In the genomic region with DNA sequence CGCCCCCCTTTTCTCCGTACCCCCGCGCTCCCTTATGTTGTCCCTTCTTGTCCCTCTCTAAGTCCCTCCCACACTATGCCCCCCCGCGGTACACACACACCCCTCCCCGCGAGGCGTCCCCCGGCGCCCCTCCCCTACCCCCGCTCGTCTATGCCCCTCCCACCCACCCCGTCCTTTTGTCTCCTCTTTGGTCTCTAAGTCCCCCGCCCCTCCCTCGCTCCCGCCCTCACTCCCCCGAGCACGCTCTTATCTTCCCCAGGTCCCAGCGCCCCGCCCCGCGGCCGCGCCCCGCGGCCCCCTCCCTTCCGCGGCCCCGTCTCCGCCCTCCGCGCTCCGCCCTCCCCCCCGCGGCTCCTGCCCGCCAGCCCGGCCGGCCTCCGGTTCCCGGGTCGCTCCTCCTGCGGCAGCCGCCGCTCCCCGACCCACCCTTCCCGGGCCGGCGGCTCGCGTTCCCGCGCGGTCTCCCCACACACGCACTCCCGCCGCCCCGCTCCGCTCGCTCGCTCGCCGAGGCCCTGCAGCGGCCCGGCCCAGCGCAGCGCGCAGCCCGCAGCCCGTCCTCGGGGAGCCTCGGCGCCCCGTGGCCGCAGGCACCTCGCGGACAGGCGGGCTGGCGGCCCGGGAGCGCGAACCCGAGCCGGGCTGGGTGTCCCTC, we compare ENCODE assay signal across 8 cellular contexts. TPM values are rescaled to one million over a fixed set of nuclear protein-coding genes. Genes with fewer than 3 reads are reported as not detected.
DNase-seq lines count a peak whose midpoint lies in the region; ATAC-seq and TF ChIP-seq lines count a peak whose summit lies in the region.

No MANE protein-coding gene starts in this region.

- intact Hi-C loops in CD14-positive monocyte (cut with micrococcal nuclease): loop anchor here (2.0 kb wide), 1 partner anchor 49 kb away; no protein-coding TSS in a partner anchor

- TF ChIP-seq CTCF in CD14-positive monocyte (IDR thresholded peaks at IDR 0.05) (no peak), gastroesophageal sphincter (IDR thresholded peaks at IDR 0.05) (no peak), neutrophil (IDR thresholded peaks at IDR 0.05) (no peak)

- H3K4me3 Mint-ChIP-seq in CD14-positive monocyte: peak overlapping the region; percentile 78 to 84

- no peaks in the 10 kb centered on the region; the same call in 1 of the 2 replicates for H3K36me3 ChIP-seq in SJCRH30
- peaks cover 0 to 7% of the 10 kb centered on the region in 2 donors for H3K36me3 ChIP-seq in gastroesophageal sphincter
- no peaks in the 10 kb centered on the region for H3K36me3 ChIP-seq in neutrophil

- H3K4me3 ChIP-seq in SJCRH30 (peak overlapping the region; percentile 73), gastroesophageal sphincter (peak overlapping the region; percentile 64 to 83), neutrophil (ENCODE audit: low read depth in 1 of 2, low read length in 1 of 2) (peak overlapping the region; percentile 68 to 73)

- H3K27ac ChIP-seq in SJCRH30: peak overlapping the region; percentile 86
- H3K27ac ChIP-seq in gastroesophageal sphincter: peak overlapping the region; percentile 83 to 92 (median 90)
- H3K27ac ChIP-seq in neutrophil: peak overlapping the region; percentile 93

- no peaks in the 10 kb centered on the region for H3K9me3 ChIP-seq in SJCRH30 (replicated peaks)
- H3K9me3 ChIP-seq in gastroesophageal sphincter: no peaks in the 10 kb centered on the region
- no peaks in the 10 kb centered on the region for H3K9me3 ChIP-seq in neutrophil

- H3K4me1 ChIP-seq in SJCRH30 (no peaks in the 10 kb centered on the region), gastroesophageal sphincter (no peaks in the 10 kb centered on the region), neutrophil (ENCODE audit: control insufficient read depth in 1 of 2, insufficient read depth in 1 of 2, low read depth in 1 of 2, low read length in 1 of 2) (peaks cover 14 to 16% of the 10 kb centered on the region in 2 experiments)

- peaks cover 16 to 18% (median 16%) of the 10 kb centered on the region in 3 donors for H3K27me3 Mint-ChIP-seq in CD14-positive monocyte (ENCODE audit: low read depth in 3 of 3)

- peaks cover 10 to 11% of the 10 kb centered on the region in 2 donors for H3K36me3 Mint-ChIP-seq in CD14-positive monocyte

- peak; percentile 82 for DNase-seq in CD14-positive monocyte (ENCODE audit: low spot score)
- peak; percentile 86 to 91 for DNase-seq in SJCRH30
- DNase-seq in activated naive CD4-positive, alpha-beta T cell treated with Interleukin-2 at 50 U/mL for 16 hours: peak; percentile 78
- DNase-seq in superior temporal gyrus (ENCODE audit: extremely low spot score): peak; percentile 74

- H3K27me3 ChIP-seq in SJCRH30: no peaks in the 10 kb centered on the region
- H3K27me3 ChIP-seq in gastroesophageal sphincter: no peaks in the 10 kb centered on the region
- peaks cover 8% of the 10 kb centered on the region for H3K27me3 ChIP-seq in neutrophil

- ATAC-seq in GM19468 (IDR thresholded peaks at IDR 0.05; ENCODE audit: extremely low read depth, unreplicated experiment) (peak; percentile 53), gastroesophageal sphincter (peak; percentile 69)

- H3K27ac Mint-ChIP-seq in CD14-positive monocyte: peak overlapping the region; percentile 81 to 95 (median 89)

- H3K9me3 Mint-ChIP-seq in CD14-positive monocyte: peaks cover 0 to 16% (median 0%) of the 10 kb centered on the region in 7 donors

- WGBS in gastroesophageal sphincter (ENCODE audit: low coverage in 1 of 2), 2 donors: no CpG with 5 or more reads among the region's 84 CpGs

- TF ChIP-seq RAD21 in Ishikawa (IDR thresholded peaks at IDR 0.05; ENCODE audit: low read depth): no peak

- TF ChIP-seq EP300 in Ishikawa (IDR thresholded peaks at IDR 0.05; ENCODE audit: borderline replicate concordance) (no peak), gastroesophageal sphincter (IDR thresholded peaks at IDR 0.05) (no peak)

- peaks cover 12% of the 10 kb centered on the region for H3K4me1 Mint-ChIP-seq in CD14-positive monocyte

- TF ChIP-seq POLR2A in gastroesophageal sphincter (IDR thresholded peaks at IDR 0.05): peak; percentile 15 to 46

TF ChIP-seq in Ishikawa, 13 proteins besides CTCF, POLR2A, EP300 and RAD21:
- TF ChIP-seq, protein P1, sequence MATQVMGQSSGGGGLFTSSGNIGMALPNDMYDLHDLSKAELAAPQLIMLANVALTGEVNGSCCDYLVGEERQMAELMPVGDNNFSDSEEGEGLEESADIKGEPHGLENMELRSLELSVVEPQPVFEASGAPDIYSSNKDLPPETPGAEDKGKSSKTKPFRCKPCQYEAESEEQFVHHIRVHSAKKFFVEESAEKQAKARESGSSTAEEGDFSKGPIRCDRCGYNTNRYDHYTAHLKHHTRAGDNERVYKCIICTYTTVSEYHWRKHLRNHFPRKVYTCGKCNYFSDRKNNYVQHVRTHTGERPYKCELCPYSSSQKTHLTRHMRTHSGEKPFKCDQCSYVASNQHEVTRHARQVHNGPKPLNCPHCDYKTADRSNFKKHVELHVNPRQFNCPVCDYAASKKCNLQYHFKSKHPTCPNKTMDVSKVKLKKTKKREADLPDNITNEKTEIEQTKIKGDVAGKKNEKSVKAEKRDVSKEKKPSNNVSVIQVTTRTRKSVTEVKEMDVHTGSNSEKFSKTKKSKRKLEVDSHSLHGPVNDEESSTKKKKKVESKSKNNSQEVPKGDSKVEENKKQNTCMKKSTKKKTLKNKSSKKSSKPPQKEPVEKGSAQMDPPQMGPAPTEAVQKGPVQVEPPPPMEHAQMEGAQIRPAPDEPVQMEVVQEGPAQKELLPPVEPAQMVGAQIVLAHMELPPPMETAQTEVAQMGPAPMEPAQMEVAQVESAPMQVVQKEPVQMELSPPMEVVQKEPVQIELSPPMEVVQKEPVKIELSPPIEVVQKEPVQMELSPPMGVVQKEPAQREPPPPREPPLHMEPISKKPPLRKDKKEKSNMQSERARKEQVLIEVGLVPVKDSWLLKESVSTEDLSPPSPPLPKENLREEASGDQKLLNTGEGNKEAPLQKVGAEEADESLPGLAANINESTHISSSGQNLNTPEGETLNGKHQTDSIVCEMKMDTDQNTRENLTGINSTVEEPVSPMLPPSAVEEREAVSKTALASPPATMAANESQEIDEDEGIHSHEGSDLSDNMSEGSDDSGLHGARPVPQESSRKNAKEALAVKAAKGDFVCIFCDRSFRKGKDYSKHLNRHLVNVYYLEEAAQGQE (IDR thresholded peaks at IDR 0.05; ENCODE audit: low read depth): no peak
- TF ChIP-seq ZBTB7A (IDR thresholded peaks at IDR 0.05; ENCODE audit: low read depth): 0 out of 2 replicates have a peak, but pooled peaks have one; percentile 6
- TF ChIP-seq TEAD4 (IDR thresholded peaks at IDR 0.05): no peak
- TF ChIP-seq CEBPB (IDR thresholded peaks at IDR 0.05): no peak
- no peak for TF ChIP-seq CREB1 (IDR thresholded peaks at IDR 0.05; ENCODE audit: low read depth)
- no peak for TF ChIP-seq TCF12 (IDR thresholded peaks at IDR 0.05; ENCODE audit: low read depth)
- no peak for TF ChIP-seq NFIC (IDR thresholded peaks at IDR 0.05)
- 0 out of 2 replicates have a peak, but pooled peaks have one; percentile 0 for TF ChIP-seq TAF1 (IDR thresholded peaks at IDR 0.05; ENCODE audit: low read depth)

RNA-seq across cellular contexts. Expression of a gene that starts 26.3 kb away (rescaled TPM):
- 1 to 10 TPM; 2.9 to 3.8 TPM for polyA plus RNA-seq in CD14-positive monocyte
- 43.6 and 43.9 TPM in 2 replicates for total RNA-seq in SJCRH30 (2014; rRNA removed; shearing (Covaris generic))
- 10 to 100 TPM; 12.5 to 17.6 (median 15.9) TPM for total RNA-seq in gastroesophageal sphincter

RNA-seq across cellular contexts. Expression of a gene that starts 50.2 kb away (rescaled TPM):
- polyA plus RNA-seq in CD14-positive monocyte: under 1 TPM; 0.69 to 0.72 TPM
- total RNA-seq in SJCRH30 (2014; rRNA removed; shearing (Covaris generic)): 5.1 and 5.6 TPM in 2 replicates
- total RNA-seq in gastroesophageal sphincter: 10 to 100 TPM in 1 of 4 donors, 1 to 10 TPM in 3; 2.8 to 10.4 (median 6.6) TPM

Comparison
In these comparisons a context has a peak if more than half of its experiments do, and no peak if none do; other contexts are left out.
1. Peak in every context shown above with its lines: DNase-seq, ATAC-seq, H3K4me3 ChIP-seq and H3K27ac ChIP-seq.